24 cellular contexts compared by ENCODE assay signal in the genomic region with DNA sequence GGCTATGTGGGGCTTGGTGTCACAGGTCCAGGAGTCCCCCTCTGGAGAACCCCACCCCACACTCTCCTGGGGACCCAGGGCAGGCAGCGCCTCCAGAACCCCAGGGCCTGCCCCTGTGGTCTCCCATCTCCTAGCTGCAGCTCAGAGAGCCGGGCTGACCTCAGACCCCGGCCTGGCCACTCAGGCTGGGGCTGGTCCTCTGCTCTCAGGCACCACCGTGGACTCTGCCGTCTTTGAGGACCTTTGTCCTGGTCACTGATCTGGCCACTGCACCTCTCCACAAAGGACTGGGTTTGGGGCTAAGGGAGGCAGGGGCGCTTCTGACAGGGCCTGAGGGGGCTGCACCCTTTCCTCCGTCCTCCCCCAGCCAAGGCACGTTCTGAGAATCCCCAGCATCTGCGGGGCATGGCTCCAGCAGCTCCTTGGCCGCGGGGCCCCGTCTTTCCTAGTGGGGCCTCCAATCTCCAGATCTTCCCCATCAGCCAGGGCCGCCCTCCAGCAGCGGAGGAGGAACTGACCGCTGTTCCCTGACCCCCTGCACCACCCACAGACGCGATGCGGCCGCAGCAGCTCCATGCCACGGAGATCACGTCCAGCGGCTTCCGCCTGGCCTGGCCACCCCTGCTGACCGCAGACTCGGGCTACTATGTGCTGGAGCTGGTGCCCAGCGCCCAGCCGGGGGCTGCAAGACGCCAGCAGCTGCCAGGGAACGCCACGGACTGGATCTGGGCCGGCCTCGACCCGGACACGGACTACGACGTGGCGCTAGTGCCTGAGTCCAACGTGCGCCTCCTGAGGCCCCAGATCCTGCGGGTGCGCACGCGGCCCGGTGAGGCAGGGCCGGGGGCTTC. TPM values are rescaled to one million over a fixed set of nuclear protein-coding genes. Genes with fewer than 3 reads are reported as not detected.
A peak's percentile ranks its signal among the peaks of the same experiment; 100 is the strongest.
DNase-seq lines count a peak whose midpoint lies in the region; ATAC-seq and TF ChIP-seq lines count a peak whose summit lies in the region.
"Had no signal": no experiment of that assay in that cellular context is flagged by ENCODE, and none has a peak within 500 bp of the region (broad histone marks: within the 10 kb centered on the region; RNA-seq: fewer than 3 reads in every experiment).

No MANE protein-coding gene starts in this region.

- TF ChIP-seq POLR2A in spleen (IDR thresholded peaks at IDR 0.05), result no peak

- no peaks in the 10 kb centered on the region for H3K27me3 ChIP-seq in Panc1 (ENCODE audit: control insufficient read depth, insufficient read depth, low read length)
- H3K27me3 ChIP-seq in spleen (replicated peaks in 1 of 7), result peaks cover 0 to 73% (median 46%) of the 10 kb centered on the region in 7 donors
- H3K27me3 ChIP-seq: dorsolateral prefrontal cortex, Peyer's patch had no signal

- H3K4me3 ChIP-seq in Panc1 (ENCODE audit: low read depth in 2 of 2, low read length in 2 of 2) (peak overlapping the region; percentile 76 to 87), spleen (no peak overlapping the region)
- H3K4me3 ChIP-seq: dorsolateral prefrontal cortex, prostate gland, SK-N-MC had no signal

- peaks cover 58% of the 10 kb centered on the region for H3K36me3 Mint-ChIP-seq in Calu3 (ENCODE audit: insufficient read depth, unreplicated experiment)
- H3K36me3 Mint-ChIP-seq: memory B cell; naive thymus-derived CD8-positive, alpha-beta T cell had no signal

- H3K4me3 Mint-ChIP-seq in Calu3 (ENCODE audit: low read depth, unreplicated experiment), result peak overlapping the region; percentile 77
- H3K4me3 Mint-ChIP-seq: activated B cell treated with CpG ODN at 0.5 μM for 24 hours; activated CD4-positive, alpha-beta memory T cell treated with anti-CD3 and anti-CD28 coated beads, Interleukin-2, amount 10 ng/mL, durations not matched to agents 7 days and 5 days; memory B cell; naive thymus-derived CD8-positive, alpha-beta T cell; T-helper 2 cell treated with Interferon-gamma antibody and Interleukin-4, amounts not matched to agents 5 μg/mL and 100 μg/mL, for 36 hours had no signal

- TF ChIP-seq CTCF in Calu3 (IDR thresholded peaks at IDR 0.05; ENCODE audit: unreplicated experiment) (no peak), Panc1 (IDR thresholded peaks at IDR 0.05) (no peak), spleen (IDR thresholded peaks at IDR 0.05 in 8 of 11, conservative IDR thresholded peaks at IDR 0.05 in 3 of 11) (no peak)

- no peaks in the 10 kb centered on the region for H3K27me3 Mint-ChIP-seq in Calu3 (ENCODE audit: unreplicated experiment)

- WGBS in spleen, 5 donors, result 83 to 94% (median 91%) methylated on average over 30 to 45 of the region's 45 CpGs

- POLR2A ChIA-PET in Panc1 (lab: Charles Lee), result interaction anchor here (1.1 kb wide), 1 partner anchor 8 kb away, joined by 3 read pairs; no protein-coding TSS in a partner anchor

- in situ Hi-C loops in Panc1 (cut with HindIII; ENCODE audit: low pct_unique_long_range_greater_than_20kb, low sequenced_read_pairs), result no loop called here

- ATAC-seq in Panc1, result no peak
- peak; percentile 29 for ATAC-seq in left lobe of liver
- no peak for ATAC-seq in GM21717 (IDR thresholded peaks at IDR 0.05; ENCODE audit: unreplicated experiment)
- ATAC-seq: esophagus mucosa; naive thymus-derived CD8-positive, alpha-beta T cell had no signal

- H3K36me3 ChIP-seq in Panc1 (ENCODE audit: control insufficient read depth, insufficient read depth, low read length) (peaks cover 2% of the 10 kb centered on the region; the same call in 1 of the 2 replicates), spleen (no peaks in the 10 kb centered on the region)
- H3K36me3 ChIP-seq: Peyer's patch, prostate gland had no signal

- H3K9me3 ChIP-seq in Panc1 (ENCODE audit: control insufficient read depth, insufficient read depth, low read depth, low read length) (no peaks in the 10 kb centered on the region), spleen (no peaks in the 10 kb centered on the region)
- H3K9me3 ChIP-seq: prostate gland had no signal

- intact Hi-C loops in Calu3 (cut with micrococcal nuclease; ENCODE audit: unreplicated experiment), result no loop called here
- intact Hi-C loops in Panc1 (cut with micrococcal nuclease; ENCODE audit: unreplicated experiment), result loop anchor here (5.0 kb wide), 1 partner anchor 36 kb away; no protein-coding TSS in a partner anchor
- intact Hi-C loops in spleen (cut with DNase I; ENCODE audit: low total_unique reads), result no loop called here

- no peaks in the 10 kb centered on the region for H3K9me3 Mint-ChIP-seq in Calu3 (ENCODE audit: low read depth, unreplicated experiment)
- H3K9me3 Mint-ChIP-seq: activated B cell treated with CpG ODN at 0.5 μM for 24 hours; activated CD4-positive, alpha-beta memory T cell treated with anti-CD3 and anti-CD28 coated beads, Interleukin-2, amount 10 ng/mL, durations not matched to agents 7 days and 5 days; memory B cell; naive thymus-derived CD8-positive, alpha-beta T cell; T-helper 2 cell treated with Interferon-gamma antibody and Interleukin-4, amounts not matched to agents 5 μg/mL and 100 μg/mL, for 36 hours had no signal

- BruUV-seq in Calu3 (replicated peaks; lab: Mats Ljungman, UMichigan) (no TSS peak), Panc1 (replicated peaks; lab: Mats Ljungman, UMichigan) (no TSS peak)

- H3K4me1 Mint-ChIP-seq in Calu3 (ENCODE audit: low read depth, unreplicated experiment), result no peaks in the 10 kb centered on the region

- CTCF ChIA-PET in Calu3 (lab: Charles Lee), result interaction anchor here (1.3 kb wide), 1 partner anchor 40 kb away, joined by 3 read pairs; a partner anchor contains a TSS
- CTCF ChIA-PET in Panc1 (lab: Charles Lee), result no interaction called here

- H3K4me1 ChIP-seq in Panc1 (ENCODE audit: control insufficient read depth, insufficient read depth, low read length), result peaks cover 54% of the 10 kb centered on the region
- peaks cover 29 to 56% (median 43%) of the 10 kb centered on the region in 6 donors for H3K4me1 ChIP-seq in spleen

- H3K27ac Mint-ChIP-seq in Calu3 (ENCODE audit: unreplicated experiment), result no peak overlapping the region
- H3K27ac Mint-ChIP-seq: activated B cell treated with CpG ODN at 0.5 μM for 24 hours; activated CD4-positive, alpha-beta memory T cell treated with anti-CD3 and anti-CD28 coated beads, Interleukin-2, amount 10 ng/mL, durations not matched to agents 7 days and 5 days; memory B cell; T-helper 2 cell treated with Interferon-gamma antibody and Interleukin-4, amounts not matched to agents 5 μg/mL and 100 μg/mL, for 36 hours had no signal

- no peak for DNase-seq in Calu3
- DNase-seq in Panc1 (ENCODE audit: low read depth, low spot score), result no peak
- DNase-seq in left lobe of liver (ENCODE audit: low spot score), result peak; percentile 68
- peak; percentile 71 for DNase-seq in spleen
- DNase-seq in cortex of kidney (lab: John Stamatoyannopoulos, UW), result no peak
- DNase-seq in NK-92 (lab: John Stamatoyannopoulos, UW; ENCODE audit: unreplicated experiment), result no peak
- DNase-seq: activated B cell treated with CpG ODN at 0.5 μM for 24 hours; activated CD4-positive, alpha-beta memory T cell treated with anti-CD3 and anti-CD28 coated beads, Interleukin-2, amount 10 ng/mL, durations not matched to agents 7 days and 5 days; activated naive CD4-positive, alpha-beta T cell; COR-L47; dorsolateral prefrontal cortex; NCI-H1930; NCI-H345; stimulated activated naive CD4-positive, alpha-beta T cell had no signal

- H3K27ac ChIP-seq in Panc1 (ENCODE audit: low read length), result peak overlapping the region; percentile 94
- no peak overlapping the region for H3K27ac ChIP-seq in spleen
- H3K27ac ChIP-seq: Peyer's patch, prostate gland, SK-N-MC had no signal

RNA-seq across cellular contexts. Expression of a gene that starts 3.3 kb away (rescaled TPM):
- total RNA-seq in Calu3 (2022), result 78.7 and 78.9 TPM in 2 replicates
- total RNA-seq in Panc1 (2021; ENCODE audit: unreplicated experiment), result 858 TPM
- 1,549 TPM for polyA plus RNA-seq in Panc1 (2012; ENCODE audit: insufficient read length)
- 91.0 TPM for total RNA-seq in left lobe of liver
- total RNA-seq in spleen, result 10 to 100 TPM in 6 of 7 donors, 1 to 10 TPM in 1; 3.9 to 18.0 (median 13.1) TPM
- 10 to 100 TPM in 2 of 3 donors, 1 to 10 TPM in 1; 4.1 to 12.7 (median 11.0) TPM for polyA plus RNA-seq in spleen
- total RNA-seq: activated B cell treated with CpG ODN at 0.5 μM for 24 hours; naive thymus-derived CD8-positive, alpha-beta T cell had no signal
- polyA plus RNA-seq: naive thymus-derived CD8-positive, alpha-beta T cell had no signal

RNA-seq across cellular contexts. Expression of a gene that starts 10.7 kb away (rescaled TPM):
- total RNA-seq in Calu3 (2022), result 0.29 and 0.45 TPM in 2 replicates
- total RNA-seq in Panc1 (2021; ENCODE audit: unreplicated experiment), result 10.6 TPM
- polyA plus RNA-seq in Panc1 (2012; ENCODE audit: insufficient read length), result 8.1 TPM
- 2.9 TPM for total RNA-seq in left lobe of liver
- 1 to 10 TPM in 2 of 7 donors, under 1 TPM in 3, not detected in 2; 0.25 to 3.9 (median 0.57) TPM for total RNA-seq in spleen
- polyA plus RNA-seq in spleen, result under 1 TPM; 0.55 to 0.85 (median 0.83) TPM
- total RNA-seq: frontal cortex, skeletal muscle tissue had no signal

RNA-seq across cellular contexts. Expression of a gene that starts 17.7 kb away (rescaled TPM):
- total RNA-seq in Calu3 (2022), result not detected in 2 replicates
- total RNA-seq in Panc1 (2021; ENCODE audit: unreplicated experiment), result 1.9 TPM
- polyA plus RNA-seq in Panc1 (2012; ENCODE audit: insufficient read length), result 3.7 TPM
- 1.0 TPM for total RNA-seq in left lobe of liver
- total RNA-seq in spleen, result 1 to 10 TPM in 5 of 7 donors, under 1 TPM in 2; 0.43 to 2.7 (median 1.2) TPM
- 1 to 10 TPM; 2.3 to 4.3 (median 3.0) TPM for polyA plus RNA-seq in spleen
- total RNA-seq: activated CD4-positive, alpha-beta memory T cell treated with anti-CD3 and anti-CD28 coated beads, Interleukin-2, amount 10 ng/mL, durations not matched to agents 7 days and 5 days; naive thymus-derived CD8-positive, alpha-beta T cell had no signal
- polyA plus RNA-seq: naive thymus-derived CD8-positive, alpha-beta T cell had no signal

RNA-seq across cellular contexts. Expression of a gene that starts 31.7 kb away (rescaled TPM):
- total RNA-seq in Calu3 (2022) (81.2 and 99.1 TPM in 2 replicates), Panc1 (2021; ENCODE audit: unreplicated experiment) (196 TPM), left lobe of liver (52.9 TPM), spleen (100 to 1,000 TPM in 3 of 7 donors, 10 to 100 TPM in 4; 67.4 to 144 (median 91.3) TPM)
- 252 TPM for polyA plus RNA-seq in Panc1 (2012; ENCODE audit: insufficient read length)
- 100 to 1,000 TPM; 101 to 168 (median 122) TPM for polyA plus RNA-seq in spleen

RNA-seq across cellular contexts. Expression of a gene that starts 32.8 kb away (rescaled TPM):
- 46.3 and 56.4 TPM in 2 replicates for total RNA-seq in Calu3 (2022)
- 104 TPM for total RNA-seq in Panc1 (2021; ENCODE audit: unreplicated experiment)
- 74.5 TPM for polyA plus RNA-seq in Panc1 (2012; ENCODE audit: insufficient read length)
- 16.0 TPM for total RNA-seq in left lobe of liver
- total RNA-seq in spleen, result 10 to 100 TPM; 11.5 to 39.8 (median 23.7) TPM
- polyA plus RNA-seq in spleen, result 10 to 100 TPM; 21.7 to 62.3 (median 45.8) TPM

Comparison
In these comparisons a context has a peak if more than half of its experiments do, and no peak if none do; other contexts are left out.
1. DNase-seq: peak in left lobe of liver (single experiment) and spleen (single experiment); none in Calu3 (single experiment), Panc1 (single experiment), cortex of kidney (single experiment) and NK-92 (single experiment).
2. H3K4me3 ChIP-seq: peak in Panc1 (2 of 2); none in spleen (0 of 8).